Comparison of ENCODE assay signal across 21 cellular contexts in the genomic region with DNA sequence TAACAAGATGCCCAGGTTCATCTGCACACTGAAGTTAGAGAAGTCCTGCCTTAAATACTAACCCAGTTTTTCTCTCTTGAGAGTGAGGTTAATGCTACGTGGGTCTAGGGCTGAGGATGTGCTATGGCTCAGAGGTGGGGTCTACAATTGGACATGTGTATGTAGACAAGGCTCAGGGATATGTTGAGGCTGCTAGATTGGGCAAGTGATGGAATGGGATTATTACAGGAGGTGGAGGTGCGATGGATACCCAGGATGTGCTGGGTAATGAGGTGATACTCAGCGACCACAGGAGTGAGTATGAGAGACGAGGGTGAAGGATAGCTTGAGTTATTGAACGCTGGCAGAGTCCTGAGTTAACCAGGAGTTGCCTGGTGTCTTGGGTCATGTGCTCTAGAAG.
"Had no signal": no experiment of that assay in that cellular context is flagged by ENCODE, and none has a peak within 500 bp of the region (broad histone marks: within the 10 kb centered on the region; RNA-seq: fewer than 3 reads in every experiment).

No MANE protein-coding gene starts in this region.

- ATAC-seq: activated T-cell treated with anti-CD3 and anti-CD28 coated beads, Interleukin-2, amount 50 U/mL, for 4 hours; left ventricle myocardium superior; naive thymus-derived CD8-positive, alpha-beta T cell; right cardiac atrium; stimulated activated naive CD8-positive, alpha-beta T cell treated with anti-CD3 and anti-CD28 coated beads, Interleukin-15, Interleukin-2, amounts not matched to agents 100 U/mL and 50 U/mL, for 24 hours had no signal

- H3K27me3 ChIP-seq: esophagus squamous epithelium, hepatocyte, transverse colon, vagina had no signal

- H3K27me3 Mint-ChIP-seq: memory B cell; naive thymus-derived CD8-positive, alpha-beta T cell had no signal

- H3K4me3 ChIP-seq: esophagus squamous epithelium, hepatocyte, mucosa of descending colon, prostate gland, skin epidermis, transverse colon, vagina had no signal

- FAIRE-seq: astrocyte, endometrium had no signal

- H3K4me2 ChIP-seq: hepatocyte had no signal

- H3K4me1 ChIP-seq: esophagus squamous epithelium, prostate gland, transverse colon, vagina had no signal

- H3K27ac ChIP-seq: esophagus squamous epithelium, hepatocyte, prostate gland, skin epidermis, transverse colon, vagina had no signal

- H2AFZ ChIP-seq: hepatocyte had no signal

- H3K9me3 ChIP-seq: esophagus squamous epithelium, mucosa of descending colon, prostate gland, transverse colon, vagina had no signal

- H3K79me2 ChIP-seq: hepatocyte had no signal

- H3K27ac Mint-ChIP-seq: memory B cell had no signal

- H3K4me3 Mint-ChIP-seq: activated T-cell treated with anti-CD3 and anti-CD28 coated beads, Interleukin-2, amount 50 U/mL, for 4 hours; memory B cell; naive thymus-derived CD8-positive, alpha-beta T cell had no signal

- DNase-seq: activated T-cell treated with anti-CD3 and anti-CD28 coated beads, Interleukin-2, amount 50 U/mL, for 4 hours; esophagus squamous epithelium; kidney glomerular epithelial cell; left ventricle myocardium superior; mucosa of descending colon; naive thymus-derived CD8-positive, alpha-beta T cell; occipital lobe; right cardiac atrium; stimulated activated CD4-positive, alpha-beta T cell treated with anti-CD3 and anti-CD28 coated beads, Interleukin-15, amount 100 ng/mL, for 24 hours; stimulated activated CD4-positive, alpha-beta T cell treated with anti-CD3 and anti-CD28 coated beads, Interleukin-4, amount 100 ng/mL, for 1 hour; stimulated activated naive CD8-positive, alpha-beta T cell treated with anti-CD3 and anti-CD28 coated beads, Interleukin-15, Interleukin-2, amounts not matched to agents 100 U/mL and 50 U/mL, for 24 hours; SW 1271; T-helper 9 cell; transverse colon had no signal

- H3K9me3 Mint-ChIP-seq: activated T-cell treated with anti-CD3 and anti-CD28 coated beads, Interleukin-2, amount 50 U/mL, for 4 hours; memory B cell; naive thymus-derived CD8-positive, alpha-beta T cell had no signal
